Comparison of ENCODE assay signal across 18 cellular contexts in the genomic region with DNA sequence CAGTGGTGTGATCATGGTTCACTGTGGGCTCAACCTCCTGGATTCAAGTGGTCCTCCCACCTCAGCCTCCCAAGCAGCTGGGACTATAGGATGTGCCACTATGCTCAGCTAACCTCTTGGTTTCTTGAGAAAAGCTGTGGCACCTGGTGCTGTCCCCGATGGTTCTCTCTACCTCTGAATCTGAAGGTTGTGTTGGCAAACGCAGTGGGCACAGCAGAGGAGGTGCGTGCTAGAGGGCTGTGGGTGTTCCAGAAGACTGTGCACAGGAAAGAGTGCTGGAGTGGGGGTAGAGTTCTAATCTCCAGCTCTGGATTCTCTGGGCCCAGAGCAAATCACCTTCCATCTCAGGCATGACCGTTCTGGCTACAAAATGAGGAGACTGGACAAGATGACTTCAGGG. TPM values are rescaled to one million over a fixed set of nuclear protein-coding genes. Genes with fewer than 3 reads are reported as not detected.
DNase-seq lines count a peak whose midpoint lies in the region; TF ChIP-seq lines count a peak whose summit lies in the region.
"Had no signal": no experiment of that assay in that cellular context is flagged by ENCODE, and none has a peak within 500 bp of the region (broad histone marks: within the 10 kb centered on the region; RNA-seq: fewer than 3 reads in every experiment).

No MANE protein-coding gene starts in this region.

- no peak overlapping the region for H3K4me3 ChIP-seq in coronary artery
- H3K4me3 ChIP-seq in neuronal stem cell (ENCODE audit: low read length in 2 of 2), result no peak overlapping the region
- no peak overlapping the region for H3K4me3 ChIP-seq in testis
- H3K4me3 ChIP-seq in HAP-1, result no peak overlapping the region

- H3K27ac ChIP-seq in coronary artery, result no peak overlapping the region
- no peak overlapping the region for H3K27ac ChIP-seq in neuronal stem cell (replicated peaks; ENCODE audit: low read length)
- no peak overlapping the region for H3K27ac ChIP-seq in testis

- peak overlapping the region; percentile 69 for H2BK15ac ChIP-seq in neuronal stem cell (ENCODE audit: low read length)

- TF ChIP-seq CTCF in coronary artery (IDR thresholded peaks at IDR 0.05), result no peak
- no peak for TF ChIP-seq CTCF in testis (IDR thresholded peaks at IDR 0.05)

- H3K9me3 ChIP-seq in neuronal stem cell (replicated peaks in 1 of 2; ENCODE audit: control insufficient read depth in 2 of 2, insufficient read depth in 1 of 2, low read depth in 1 of 2, low read length in 2 of 2), result peaks cover 1 to 3% of the 10 kb centered on the region in 2 donors
- no peaks in the 10 kb centered on the region for H3K9me3 ChIP-seq in testis
- no peaks in the 10 kb centered on the region for H3K9me3 ChIP-seq in HAP-1

- H2BK120ac ChIP-seq in neuronal stem cell (ENCODE audit: low read depth, low read length), result no peak overlapping the region

- in situ Hi-C loops in HAP-1 (cut with MboI; ENCODE audit: low sequenced_read_pairs), result no loop called here

- no peak for TF ChIP-seq POLR2A in testis (IDR thresholded peaks at IDR 0.05)

- H2BK5ac ChIP-seq in neuronal stem cell (ENCODE audit: low read length), result peak overlapping the region; percentile 15

- no peak overlapping the region for H2BK12ac ChIP-seq in neuronal stem cell (ENCODE audit: low read length)

- H3K14ac ChIP-seq in neuronal stem cell (ENCODE audit: low read length), result no peak overlapping the region

- no peak overlapping the region for H3K23ac ChIP-seq in neuronal stem cell (ENCODE audit: low read depth, low read length, poor library complexity)

- no peak overlapping the region for H3K9ac ChIP-seq in neuronal stem cell (ENCODE audit: low read depth, low read length, poor library complexity)

- H3K27me3 ChIP-seq in neuronal stem cell (ENCODE audit: control insufficient read depth in 3 of 3, insufficient read depth in 3 of 3, low read depth in 1 of 3, low read length in 3 of 3) (no peaks in the 10 kb centered on the region), testis (no peaks in the 10 kb centered on the region), HAP-1 (ENCODE audit: low read depth) (no peaks in the 10 kb centered on the region)

- no peak overlapping the region for H3K4ac ChIP-seq in neuronal stem cell (ENCODE audit: low read length)

- no peak overlapping the region for H4K8ac ChIP-seq in neuronal stem cell (ENCODE audit: low read depth, low read length)

- peak; percentile 35 for DNase-seq in activated CD8-positive, alpha-beta memory T cell treated with anti-CD3 and anti-CD28 coated beads for 24 hours
- DNase-seq in activated CD8-positive, alpha-beta memory T cell treated with anti-CD3 and anti-CD28 coated beads, Interleukin-2, amount 50 U/mL, for 48 hours, result no peak
- DNase-seq in coronary artery (ENCODE audit: low spot score), result peak; percentile 59
- no peak for DNase-seq in neuronal stem cell (ENCODE audit: low spot score)
- peak; percentile 4 for DNase-seq in testis
- no peak for DNase-seq in hypothalamus (lab: John Stamatoyannopoulos, UW)
- no peak for DNase-seq in HAP-1 (ENCODE audit: low spot score in 2 of 2)
- no peak for DNase-seq in NCI-H187 treated with DMSO at 0.1 percent for 48 hours (lab: John Stamatoyannopoulos, UW)
- DNase-seq: ACHN; C1 segment of cervical spinal cord; CD8-positive, alpha-beta T cell; COR-L47; DMS153; DMS79 treated with DMSO at 0.1 percent for 48 hours; EL; GOT3; HCEC 1CT; HFFc6 had no signal

- H3K36me3 ChIP-seq in neuronal stem cell (replicated peaks in 1 of 2; ENCODE audit: control insufficient read depth in 2 of 2, insufficient read depth in 2 of 2, low read length in 2 of 2) (no peaks in the 10 kb centered on the region), testis (ENCODE audit: low read depth, missing control alignments) (no peaks in the 10 kb centered on the region), HAP-1 (replicated peaks) (no peaks in the 10 kb centered on the region)

- no CpG with 5 or more reads among the region's 4 CpGs for WGBS in neuronal stem cell (ENCODE audit: extremely low coverage in 2 of 2, insufficient read length in 2 of 2, insufficient replicate concordance in 1 of 2), 2 donors
- WGBS in testis, 2 donors, result 88 to 94% methylated on average over 4 of the region's 4 CpGs

- peak overlapping the region; percentile 59 for H2AK5ac ChIP-seq in neuronal stem cell (ENCODE audit: low read depth, low read length)

- no peaks in the 10 kb centered on the region for H3K79me1 ChIP-seq in neuronal stem cell (ENCODE audit: low read depth, low read length)

- H2AFZ ChIP-seq in neuronal stem cell (ENCODE audit: low read length), result no peak overlapping the region

- no peak overlapping the region for H3K4me2 ChIP-seq in neuronal stem cell (ENCODE audit: insufficient read depth, low read length, poor library complexity, severe bottlenecking)

- intact Hi-C loops in testis (cut with DNase I; ENCODE audit: low total_unique reads), result no loop called here

- H3K18ac ChIP-seq in neuronal stem cell (ENCODE audit: low read length), result peak overlapping the region; percentile 74

- peaks cover 6 to 15% of the 10 kb centered on the region in 2 donors for H3K4me1 ChIP-seq in neuronal stem cell (ENCODE audit: control insufficient read depth in 2 of 2, insufficient read depth in 1 of 2, low read depth in 1 of 2, low read length in 2 of 2)
- no peaks in the 10 kb centered on the region for H3K4me1 ChIP-seq in testis
- H3K4me1 ChIP-seq in HAP-1, result no peaks in the 10 kb centered on the region

- H4K91ac ChIP-seq in neuronal stem cell (ENCODE audit: low read depth, low read length, poor library complexity), result no peak overlapping the region

RNA-seq across cellular contexts. Expression of gene RGS3, which starts 12.5 kb away (rescaled TPM):
- 26.4 TPM for polyA plus RNA-seq in neuronal stem cell (2013, experiment 1 of 2)
- 26.2 TPM for polyA plus RNA-seq in neuronal stem cell (2013, experiment 2 of 2)
- 100 to 1,000 TPM; 119 to 125 TPM for total RNA-seq in testis
- polyA plus RNA-seq in testis (ENCODE audit: insufficient read depth, low read depth, low replicate concordance), result 84.8 TPM

Comparison
In these comparisons a context has a peak if more than half of its experiments do, and no peak if none do; other contexts are left out.
1. DNase-seq: peak in activated CD8-positive, alpha-beta memory T cell treated with anti-CD3 and anti-CD28 coated beads for 24 hours (single experiment), coronary artery (single experiment) and testis (single experiment); none in activated CD8-positive, alpha-beta memory T cell treated with anti-CD3 and anti-CD28 coated beads, Interleukin-2, amount 50 U/mL, for 48 hours (single experiment), neuronal stem cell (single experiment), hypothalamus (0 of 51), HAP-1 (0 of 2) and NCI-H187 treated with DMSO at 0.1 percent for 48 hours (single experiment).